ENCODE assay signal across 21 cellular contexts in genomic region chr2:148917431-148917830, GRCh38. TPM values are rescaled to one million over a fixed set of nuclear protein-coding genes. Genes with fewer than 3 reads are reported as not detected.
A peak's percentile ranks its signal among the peaks of the same experiment; 100 is the strongest.
DNase-seq lines count a peak whose midpoint lies in the region; ATAC-seq and TF ChIP-seq lines count a peak whose summit lies in the region.
"Had no signal": no experiment of that assay in that cellular context is flagged by ENCODE, and none has a peak within 500 bp of the region (broad histone marks: within the 10 kb centered on the region; RNA-seq: fewer than 3 reads in every experiment).

No MANE protein-coding gene starts in this region.

- no peak for TF ChIP-seq CTCF in MCF 10A (IDR thresholded peaks at IDR 0.05; ENCODE audit: unreplicated experiment)

- no peak overlapping the region for H3K27ac Mint-ChIP-seq in activated CD4-positive, alpha-beta T cell treated with anti-CD3 and anti-CD28 coated beads, Interleukin-2, amount 10 ng/mL, durations not matched to agents 7 days and 5 days
- peak overlapping the region; percentile 68 for H3K27ac Mint-ChIP-seq in activated T-helper 17 cell treated with anti-CD3 and anti-CD28 coated beads, Interleukin-2, amount 50 U/mL, for 72 hours
- no peak overlapping the region for H3K27ac Mint-ChIP-seq in MCF 10A (ENCODE audit: low read depth, unreplicated experiment)
- H3K27ac Mint-ChIP-seq: activated CD8-positive, alpha-beta memory T cell treated with anti-CD3 and anti-CD28 coated beads, Interleukin-2, amount 10 ng/mL, durations not matched to agents 7 days and 5 days; stimulated activated naive CD8-positive, alpha-beta T cell treated with anti-CD3 and anti-CD28 coated beads, Interleukin-15, Interleukin-2, amounts not matched to agents 100 ng/mL and 50 ng/mL, for 24 hours; T-cell; type B pancreatic cell had no signal

- no peaks in the 10 kb centered on the region for H3K4me1 Mint-ChIP-seq in activated CD4-positive, alpha-beta T cell treated with anti-CD3 and anti-CD28 coated beads, Interleukin-2, amount 10 ng/mL, durations not matched to agents 7 days and 5 days
- H3K4me1 Mint-ChIP-seq in activated T-helper 17 cell treated with anti-CD3 and anti-CD28 coated beads, Interleukin-2, amount 50 U/mL, for 72 hours = peaks cover 28% of the 10 kb centered on the region
- no peaks in the 10 kb centered on the region for H3K4me1 Mint-ChIP-seq in MCF 10A (ENCODE audit: insufficient read depth, unreplicated experiment)
- H3K4me1 Mint-ChIP-seq: T-cell had no signal

- intact Hi-C loops in MCF 10A (cut with micrococcal nuclease) = no loop called here

- peaks cover 2% of the 10 kb centered on the region for H3K36me3 Mint-ChIP-seq in activated CD4-positive, alpha-beta T cell treated with anti-CD3 and anti-CD28 coated beads, Interleukin-2, amount 10 ng/mL, durations not matched to agents 7 days and 5 days (ENCODE audit: low read depth)
- peaks cover 3% of the 10 kb centered on the region for H3K36me3 Mint-ChIP-seq in activated T-helper 17 cell treated with anti-CD3 and anti-CD28 coated beads, Interleukin-2, amount 50 U/mL, for 72 hours (ENCODE audit: low read depth)
- no peaks in the 10 kb centered on the region for H3K36me3 Mint-ChIP-seq in MCF 10A (ENCODE audit: insufficient read depth, unreplicated experiment)

- ATAC-seq in GM18870 (IDR thresholded peaks at IDR 0.05; ENCODE audit: unreplicated experiment) (peak; percentile 88), HG02885 (IDR thresholded peaks at IDR 0.05; ENCODE audit: poor library complexity, unreplicated experiment) (peak; percentile 61)
- ATAC-seq in activated T-helper 17 cell treated with anti-CD3 and anti-CD28 coated beads, Interleukin-2, amount 50 U/mL, for 72 hours (replicated peaks) = peak; percentile 100
- ATAC-seq: A549; activated CD8-positive, alpha-beta memory T cell treated with anti-CD3 and anti-CD28 coated beads, Interleukin-2, amount 10 ng/mL, durations not matched to agents 7 days and 5 days; heart right ventricle; T-cell had no signal

- CTCF ChIA-PET in activated CD4-positive, alpha-beta T cell treated with anti-CD3 and anti-CD28 coated beads, Interleukin-2, amount 10 ng/mL, durations not matched to agents 7 days and 5 days (lab: Charles Lee) = interaction anchor here (1.1 kb wide), 1 partner anchor 9 kb away, joined by 4 read pairs; no protein-coding TSS in a partner anchor
- CTCF ChIA-PET in MCF 10A (lab: Yijun Ruan, JAX) = interaction anchor here (0.6 kb wide), 1 partner anchor 29 kb away, joined by 3 read pairs; no protein-coding TSS in a partner anchor

- BruUV-seq in MCF 10A (replicated peaks; lab: Mats Ljungman, UMichigan) = no TSS peak

- DNase-seq in activated CD4-positive, alpha-beta T cell treated with anti-CD3 and anti-CD28 coated beads for 48 hours = peak; percentile 34
- no peak for DNase-seq in activated CD4-positive, alpha-beta T cell treated with anti-CD3 and anti-CD28 coated beads, Interleukin-2, amount 10 ng/mL, durations not matched to agents 7 days and 5 days
- DNase-seq in NCI-H82 treated with DMSO at 0.1 percent for 48 hours (lab: John Stamatoyannopoulos, UW; ENCODE audit: unreplicated experiment) (no peak), MCF 10A (ENCODE audit: unreplicated experiment) (no peak), KBM-7 (no peak)
- DNase-seq: activated CD8-positive, alpha-beta memory T cell treated with anti-CD3 and anti-CD28 coated beads, Interleukin-2, amount 10 ng/mL, durations not matched to agents 7 days and 5 days; DMS 273 treated with DMSO at 0.1 percent for 48 hours; effector memory CD4-positive, alpha-beta T cell; heart right ventricle; Karpas-422; NCI-H1092 treated with DMSO at 0.1 percent for 48 hours; NCI-H2081; NCI-H524; T-cell had no signal

- peaks cover 12% of the 10 kb centered on the region for H3K9me3 Mint-ChIP-seq in activated CD4-positive, alpha-beta T cell treated with anti-CD3 and anti-CD28 coated beads, Interleukin-2, amount 10 ng/mL, durations not matched to agents 7 days and 5 days
- no peaks in the 10 kb centered on the region for H3K9me3 Mint-ChIP-seq in activated T-helper 17 cell treated with anti-CD3 and anti-CD28 coated beads, Interleukin-2, amount 50 U/mL, for 72 hours
- peaks cover 13% of the 10 kb centered on the region for H3K9me3 Mint-ChIP-seq in MCF 10A (ENCODE audit: unreplicated experiment)

- POLR2A ChIA-PET in activated CD4-positive, alpha-beta T cell treated with anti-CD3 and anti-CD28 coated beads, Interleukin-2, amount 10 ng/mL, durations not matched to agents 7 days and 5 days (lab: Charles Lee) = no interaction called here
- POLR2A ChIA-PET in MCF 10A (lab: Yijun Ruan, JAX) = no interaction called here

- no peaks in the 10 kb centered on the region for H3K27me3 Mint-ChIP-seq in activated CD4-positive, alpha-beta T cell treated with anti-CD3 and anti-CD28 coated beads, Interleukin-2, amount 10 ng/mL, durations not matched to agents 7 days and 5 days
- H3K27me3 Mint-ChIP-seq in activated T-helper 17 cell treated with anti-CD3 and anti-CD28 coated beads, Interleukin-2, amount 50 U/mL, for 72 hours = no peaks in the 10 kb centered on the region
- H3K27me3 Mint-ChIP-seq in MCF 10A (ENCODE audit: insufficient read depth, unreplicated experiment) = no peaks in the 10 kb centered on the region
- H3K27me3 Mint-ChIP-seq: activated CD8-positive, alpha-beta memory T cell treated with anti-CD3 and anti-CD28 coated beads, Interleukin-2, amount 10 ng/mL, durations not matched to agents 7 days and 5 days; stimulated activated naive CD8-positive, alpha-beta T cell treated with anti-CD3 and anti-CD28 coated beads, Interleukin-15, Interleukin-2, amounts not matched to agents 100 ng/mL and 50 ng/mL, for 24 hours; type B pancreatic cell had no signal

- H3K4me3 Mint-ChIP-seq in activated CD4-positive, alpha-beta T cell treated with anti-CD3 and anti-CD28 coated beads, Interleukin-2, amount 10 ng/mL, durations not matched to agents 7 days and 5 days = no peak overlapping the region
- peak overlapping the region; percentile 30 for H3K4me3 Mint-ChIP-seq in activated T-helper 17 cell treated with anti-CD3 and anti-CD28 coated beads, Interleukin-2, amount 50 U/mL, for 72 hours
- no peak overlapping the region for H3K4me3 Mint-ChIP-seq in MCF 10A (ENCODE audit: unreplicated experiment)
- H3K4me3 Mint-ChIP-seq: activated CD8-positive, alpha-beta memory T cell treated with anti-CD3 and anti-CD28 coated beads, Interleukin-2, amount 10 ng/mL, durations not matched to agents 7 days and 5 days; stimulated activated naive CD8-positive, alpha-beta T cell treated with anti-CD3 and anti-CD28 coated beads, Interleukin-15, Interleukin-2, amounts not matched to agents 100 ng/mL and 50 ng/mL, for 24 hours; T-cell; type B pancreatic cell had no signal

- in situ Hi-C loops in KBM-7 (cut with MboI; ENCODE audit: low pct_unique_long_range_greater_than_20kb, low sequenced_read_pairs) = no loop called here

RNA-seq across cellular contexts. Expression of gene KIF5C, which starts 42.4 kb away (rescaled TPM):
- 1 to 10 TPM; 6.0 to 6.1 TPM for total RNA-seq in activated CD4-positive, alpha-beta T cell treated with anti-CD3 and anti-CD28 coated beads, Interleukin-2, amount 10 ng/mL, durations not matched to agents 7 days and 5 days
- total RNA-seq in activated T-helper 17 cell treated with anti-CD3 and anti-CD28 coated beads, Interleukin-2, amount 50 U/mL, for 72 hours = 10 to 100 TPM; 33.1 to 43.8 TPM
- total RNA-seq in MCF 10A (2022) = 0.10 and 0.21 TPM in 2 replicates
- total RNA-seq: HT-29 had no signal

Comparison
In these comparisons a context has a peak if more than half of its experiments do, and no peak if none do; other contexts are left out.
1. RNA of gene KIF5C, which starts 42.4 kb away (total RNA-seq): 33.1 to 43.8 TPM in activated T-helper 17 cell treated with anti-CD3 and anti-CD28 coated beads, Interleukin-2, amount 50 U/mL, for 72 hours; 6.0 to 6.1 TPM in activated CD4-positive, alpha-beta T cell treated with anti-CD3 and anti-CD28 coated beads, Interleukin-2, amount 10 ng/mL, durations not matched to agents 7 days and 5 days and 0.10 to 0.21 TPM in MCF 10A; every median in the first group is over 4 times any median in the second.
2. Peak in every context shown above with its lines, with median percentiles within 50 percentile points of each other: ATAC-seq.